Comparison of ENCODE assay signal across 8 cellular contexts in the genomic region with DNA sequence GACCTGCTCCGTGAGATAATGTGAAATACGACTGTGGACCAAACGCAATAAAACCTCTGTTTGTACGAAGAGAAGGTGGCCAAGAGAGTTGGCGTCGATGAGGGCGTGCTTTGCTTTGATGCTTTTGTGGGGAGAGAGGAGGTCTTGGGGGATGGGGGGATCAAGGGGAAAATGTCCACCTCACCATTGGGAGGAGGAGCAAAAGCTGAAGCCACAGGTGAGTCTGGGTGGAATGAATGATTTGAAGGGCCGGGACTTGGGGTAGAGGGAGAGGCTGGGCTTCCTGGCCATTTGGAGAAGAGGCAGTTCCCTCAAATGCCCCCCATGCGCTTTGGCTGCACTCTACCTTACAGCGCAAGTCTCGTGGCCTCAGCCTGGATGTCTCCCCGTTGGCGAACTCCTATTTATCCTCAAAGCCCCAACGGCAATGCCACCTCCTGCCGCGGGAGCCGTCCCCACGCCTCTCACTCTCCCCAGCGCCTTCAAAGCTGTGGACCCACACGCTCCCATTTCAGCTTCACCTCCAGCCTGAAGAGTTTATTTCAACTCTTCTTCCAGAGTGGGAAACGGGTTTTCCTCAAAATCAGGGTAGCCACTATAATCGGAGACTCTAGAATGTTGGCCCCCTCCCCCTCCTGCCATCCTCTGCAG. TPM values are rescaled to one million over a fixed set of nuclear protein-coding genes. Genes with fewer than 3 reads are reported as not detected.
DNase-seq lines count a peak whose midpoint lies in the region; ATAC-seq and TF ChIP-seq lines count a peak whose summit lies in the region.

No MANE protein-coding gene starts in this region.

- in situ Hi-C loops in KBM-7 (cut with MboI; ENCODE audit: low pct_unique_long_range_greater_than_20kb, low sequenced_read_pairs) = no loop called here

- H3K9me3 ChIP-seq in ES-I3 (ENCODE audit: control insufficient read depth, insufficient read depth, low read length) (no peaks in the 10 kb centered on the region), OCI-LY1 (ENCODE audit: low read length) (no peaks in the 10 kb centered on the region), ectodermal cell (ENCODE audit: control insufficient read depth, low read length) (no peaks in the 10 kb centered on the region), adrenal gland (replicated peaks in 1 of 3) (no peaks in the 10 kb centered on the region)

- H3K9ac ChIP-seq in ES-I3 (ENCODE audit: low read depth, low read length) (peak overlapping the region; percentile 28; the same call in 1 of the 2 replicates), OCI-LY1 (ENCODE audit: low read length) (peak overlapping the region; percentile 55)

- H3K4me3 ChIP-seq in OCI-LY1 (ENCODE audit: low read depth, low read length, poor library complexity, severe bottlenecking) (peak overlapping the region; percentile 90), ectodermal cell (ENCODE audit: insufficient read depth, low read depth, low read length) (peak overlapping the region; percentile 74), adrenal gland (no peak overlapping the region)

- H3K79me2 ChIP-seq in OCI-LY1 (ENCODE audit: insufficient read depth, low read length) = no peaks in the 10 kb centered on the region

- DNase-seq in osteocyte (ENCODE audit: extremely low spot score, unreplicated experiment) (no peak), DMS 273 (lab: John Stamatoyannopoulos, UW; ENCODE audit: unreplicated experiment) (no peak), KBM-7 (no peak), adrenal gland (no peak)

- peak overlapping the region; percentile 89 for H3K27ac Mint-ChIP-seq in osteocyte (ENCODE audit: unreplicated experiment)

- H2AFZ ChIP-seq in OCI-LY1 (ENCODE audit: low read length) = no peak overlapping the region

- peaks cover 13% of the 10 kb centered on the region; the same call in 1 of the 2 replicates for H3F3A ChIP-seq in OCI-LY1 (ENCODE audit: insufficient read depth, low read length)

- H3K4me2 ChIP-seq in OCI-LY1 (ENCODE audit: low read length) = peak overlapping the region; percentile 92

- H3K36me3 Mint-ChIP-seq in osteocyte (ENCODE audit: unreplicated experiment) = peaks cover 15% of the 10 kb centered on the region

- intact Hi-C loops in adrenal gland (cut with DNase I) = no loop called here

- H3K9me3 Mint-ChIP-seq in osteocyte (ENCODE audit: unreplicated experiment) = no peaks in the 10 kb centered on the region

- H3K4me1 Mint-ChIP-seq in osteocyte (ENCODE audit: unreplicated experiment) = peaks cover 49% of the 10 kb centered on the region

- TF ChIP-seq POLR2A in adrenal gland (IDR thresholded peaks at IDR 0.05) = no peak

- no peaks in the 10 kb centered on the region for H3K27me3 Mint-ChIP-seq in osteocyte (ENCODE audit: unreplicated experiment)

- 58 to 59% methylated on average over 22 of the region's 22 CpGs for WGBS in ectodermal cell, 2 experiments
- 65 to 73% (median 65%) methylated on average over 22 of the region's 22 CpGs for WGBS in adrenal gland, 4 donors

- no peaks in the 10 kb centered on the region for H3K9me2 ChIP-seq in OCI-LY1 (ENCODE audit: low read depth, low read length)

- ATAC-seq in HG03039 (IDR thresholded peaks at IDR 0.05; ENCODE audit: unreplicated experiment) = no peak

- H4K20me1 ChIP-seq in OCI-LY1 (ENCODE audit: insufficient read depth, low read length) = no peaks in the 10 kb centered on the region

- TF ChIP-seq CTCF in OCI-LY1 (IDR thresholded peaks at IDR 0.05; ENCODE audit: low read length) = no peak
- TF ChIP-seq CTCF in osteocyte (IDR thresholded peaks at IDR 0.05) = no peak
- TF ChIP-seq CTCF in adrenal gland (IDR thresholded peaks at IDR 0.05) = no peak

- H3K27me3 ChIP-seq in OCI-LY1 (ENCODE audit: insufficient read depth, low read length) (no peaks in the 10 kb centered on the region), ectodermal cell (ENCODE audit: control insufficient read depth, insufficient read depth, low read length, poor library complexity, severe bottlenecking) (no peaks in the 10 kb centered on the region), adrenal gland (no peaks in the 10 kb centered on the region)

- no peak overlapping the region for H3K4me3 Mint-ChIP-seq in osteocyte (ENCODE audit: unreplicated experiment)

- H3K36me3 ChIP-seq in ES-I3 (ENCODE audit: insufficient read depth, low read length) (peaks cover 5% of the 10 kb centered on the region; the same call in 1 of the 2 replicates), OCI-LY1 (ENCODE audit: insufficient read depth, low read length) (peaks cover 22% of the 10 kb centered on the region), ectodermal cell (ENCODE audit: control insufficient read depth, insufficient read depth, low read length) (peaks cover 11% of the 10 kb centered on the region), adrenal gland (replicated peaks in 1 of 2) (peaks cover 0 to 21% of the 10 kb centered on the region in 2 donors)

- peak overlapping the region; percentile 99 for H3K27ac ChIP-seq in OCI-LY1 (ENCODE audit: low read depth, low read length, poor library complexity, severe bottlenecking)
- H3K27ac ChIP-seq in ectodermal cell (ENCODE audit: insufficient read depth, low read depth, low read length, poor library complexity, severe bottlenecking) = no peak overlapping the region
- peak overlapping the region in 1 of 5 donors; percentile 43 for H3K27ac ChIP-seq in adrenal gland

- H3K4me1 ChIP-seq in ES-I3 (ENCODE audit: insufficient read depth, low read length) (no peaks in the 10 kb centered on the region), OCI-LY1 (ENCODE audit: insufficient read depth, low read length, severe bottlenecking) (peaks cover 49% of the 10 kb centered on the region), ectodermal cell (ENCODE audit: control insufficient read depth, insufficient read depth, low read length) (peaks cover 9% of the 10 kb centered on the region), adrenal gland (replicated peaks in 1 of 2) (peaks cover 7 to 28% of the 10 kb centered on the region in 2 donors)

RNA-seq across cellular contexts. Expression of a gene that starts 0.8 kb away (rescaled TPM):
- polyA plus RNA-seq in ectodermal cell (2013, experiment 1 of 4) = 20.1 TPM
- polyA plus RNA-seq in ectodermal cell (2013, experiment 2 of 4) = 26.0 TPM
- 16.4 TPM for polyA plus RNA-seq in ectodermal cell (2013, experiment 3 of 4)
- polyA plus RNA-seq in ectodermal cell (2013, experiment 4 of 4) = 20.1 TPM
- total RNA-seq in osteocyte (16.7 and 17.8 TPM in 2 replicates), adrenal gland (10 to 100 TPM in 7 of 8 donors, 1 to 10 TPM in 1; 8.8 to 23.2 (median 18.8) TPM)
- 100 to 1,000 TPM in 1 of 3 donors, 10 to 100 TPM in 1, 1 to 10 TPM in 1; 2.1 to 109 (median 28.7) TPM for polyA plus RNA-seq in adrenal gland

RNA-seq across cellular contexts. Expression of a gene that starts 12.7 kb away (rescaled TPM):
- 334 TPM for polyA plus RNA-seq in ectodermal cell (2013, experiment 1 of 4)
- 367 TPM for polyA plus RNA-seq in ectodermal cell (2013, experiment 2 of 4)
- polyA plus RNA-seq in ectodermal cell (2013, experiment 3 of 4) = 206 TPM
- polyA plus RNA-seq in ectodermal cell (2013, experiment 4 of 4) = 231 TPM
- 318 and 327 TPM in 2 replicates for total RNA-seq in osteocyte
- 10 to 100 TPM; 24.2 to 64.9 (median 42.7) TPM for total RNA-seq in adrenal gland
- polyA plus RNA-seq in adrenal gland = 10 to 100 TPM; 11.2 to 60.8 (median 52.5) TPM

RNA-seq across cellular contexts. Expression of a gene that starts 17.8 kb away (rescaled TPM):
- 5,588 TPM for polyA plus RNA-seq in ectodermal cell (2013, experiment 1 of 4)
- polyA plus RNA-seq in ectodermal cell (2013, experiment 2 of 4) = 5,705 TPM
- polyA plus RNA-seq in ectodermal cell (2013, experiment 3 of 4) = under 0.01 TPM
- under 0.01 TPM for polyA plus RNA-seq in ectodermal cell (2013, experiment 4 of 4)
- total RNA-seq in osteocyte = not detected in 2 replicates
- total RNA-seq in adrenal gland = not detected
- polyA plus RNA-seq in adrenal gland = not detected

RNA-seq across cellular contexts. Expression of a gene that starts 18.2 kb away (rescaled TPM):
- polyA plus RNA-seq in ectodermal cell (2013, experiment 1 of 4) = 143 TPM
- 130 TPM for polyA plus RNA-seq in ectodermal cell (2013, experiment 2 of 4)
- polyA plus RNA-seq in ectodermal cell (2013, experiment 3 of 4) = 119 TPM
- 131 TPM for polyA plus RNA-seq in ectodermal cell (2013, experiment 4 of 4)
- total RNA-seq in osteocyte (149 and 157 TPM in 2 replicates), adrenal gland (100 to 1,000 TPM; 126 to 308 (median 202) TPM)
- polyA plus RNA-seq in adrenal gland = 100 to 1,000 TPM in 2 of 3 donors, 10 to 100 TPM in 1; 79.4 to 743 (median 370) TPM

RNA-seq across cellular contexts. Expression of a gene that starts 27.8 kb away (rescaled TPM):
- polyA plus RNA-seq in ectodermal cell (2013, experiment 1 of 4) = 18.4 TPM
- polyA plus RNA-seq in ectodermal cell (2013, experiment 2 of 4) = 17.5 TPM
- 16.3 TPM for polyA plus RNA-seq in ectodermal cell (2013, experiment 3 of 4)
- 13.6 TPM for polyA plus RNA-seq in ectodermal cell (2013, experiment 4 of 4)
- total RNA-seq in osteocyte (0.67 and 0.99 TPM in 2 replicates), adrenal gland (10 to 100 TPM; 18.8 to 74.3 (median 34.8) TPM)
- polyA plus RNA-seq in adrenal gland = 10 to 100 TPM in 2 of 3 donors, 1 to 10 TPM in 1; 1.6 to 75.4 (median 30.2) TPM

Comparison
In these comparisons a context has a peak if more than half of its experiments do, and no peak if none do; other contexts are left out.
1. H3K4me3 ChIP-seq: peak in OCI-LY1 (single experiment) and ectodermal cell (single experiment); none in adrenal gland (0 of 4).